Comparison of ENCODE assay signal across 1 cellular context in the genomic region with DNA sequence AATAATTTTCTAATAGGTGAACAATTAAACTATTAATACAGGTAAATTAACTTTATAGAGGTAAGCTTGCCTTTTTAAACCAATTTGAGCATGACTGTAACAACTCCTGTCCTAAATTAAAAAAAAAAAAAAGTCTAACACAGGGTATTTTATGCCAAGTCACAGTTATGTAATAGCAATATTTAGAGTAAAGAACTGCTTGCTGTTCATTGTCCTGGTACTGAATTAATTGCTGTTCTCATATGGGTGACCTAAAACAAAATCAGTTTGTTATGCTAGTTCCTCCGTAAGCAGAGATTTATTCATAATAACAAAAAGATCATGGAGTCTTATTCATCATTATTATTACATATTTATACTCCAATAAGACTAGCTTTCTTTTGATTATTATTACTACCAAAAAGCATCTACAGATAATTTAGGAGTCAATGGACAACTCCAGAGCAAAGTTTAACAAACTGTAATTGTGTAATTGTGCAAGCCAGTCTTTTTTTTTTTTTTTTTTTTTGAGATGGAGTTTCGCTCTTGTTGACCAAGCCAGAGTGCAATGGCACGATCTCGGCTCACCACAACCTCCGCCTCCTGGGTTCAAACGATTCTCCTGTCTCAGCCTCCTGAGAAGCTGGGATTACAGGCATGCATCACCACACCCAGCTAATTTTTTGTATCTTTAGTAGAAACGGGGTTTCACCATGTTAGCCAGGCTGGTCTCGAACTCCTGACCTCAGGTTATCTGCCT.
TF ChIP-seq lines count a peak whose summit lies in the region.

No MANE protein-coding gene starts in this region.

TF ChIP-seq in HepG2, 621 proteins besides CTCF, POLR2A, EP300 and RAD21 (continued from another document and continues in another):
- TF ChIP-seq GRHL1 (CRISPR knock-in tag; conservative IDR thresholded peaks at IDR 0.05): no peak
- no peak for TF ChIP-seq ATRX (CRISPR knock-in tag; IDR thresholded peaks at IDR 0.05; ENCODE audit: borderline replicate concordance)
- no peak for TF ChIP-seq ARHGAP35 (CRISPR knock-in tag; IDR thresholded peaks at IDR 0.05; ENCODE audit: borderline replicate concordance)
- TF ChIP-seq IKZF4 (CRISPR knock-in tag; IDR thresholded peaks at IDR 0.05; ENCODE audit: borderline replicate concordance, low read depth, not compliant biosample characterization): no peak
- TF ChIP-seq, protein P1, sequence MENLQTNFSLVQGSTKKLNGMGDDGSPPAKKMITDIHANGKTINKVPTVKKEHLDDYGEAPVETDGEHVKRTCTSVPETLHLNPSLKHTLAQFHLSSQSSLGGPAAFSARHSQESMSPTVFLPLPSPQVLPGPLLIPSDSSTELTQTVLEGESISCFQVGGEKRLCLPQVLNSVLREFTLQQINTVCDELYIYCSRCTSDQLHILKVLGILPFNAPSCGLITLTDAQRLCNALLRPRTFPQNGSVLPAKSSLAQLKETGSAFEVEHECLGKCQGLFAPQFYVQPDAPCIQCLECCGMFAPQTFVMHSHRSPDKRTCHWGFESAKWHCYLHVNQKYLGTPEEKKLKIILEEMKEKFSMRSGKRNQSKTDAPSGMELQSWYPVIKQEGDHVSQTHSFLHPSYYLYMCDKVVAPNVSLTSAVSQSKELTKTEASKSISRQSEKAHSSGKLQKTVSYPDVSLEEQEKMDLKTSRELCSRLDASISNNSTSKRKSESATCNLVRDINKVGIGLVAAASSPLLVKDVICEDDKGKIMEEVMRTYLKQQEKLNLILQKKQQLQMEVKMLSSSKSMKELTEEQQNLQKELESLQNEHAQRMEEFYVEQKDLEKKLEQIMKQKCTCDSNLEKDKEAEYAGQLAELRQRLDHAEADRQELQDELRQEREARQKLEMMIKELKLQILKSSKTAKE (CRISPR knock-in tag; IDR thresholded peaks at IDR 0.05; ENCODE audit: borderline replicate concordance): no peak
- TF ChIP-seq JUNB (CRISPR knock-in tag; IDR thresholded peaks at IDR 0.05; ENCODE audit: borderline replicate concordance): no peak
- no peak for TF ChIP-seq SIN3A (IDR thresholded peaks at IDR 0.05; ENCODE audit: borderline replicate concordance, low read depth, low read length)
- no peak for TF ChIP-seq JARID2 (CRISPR knock-in tag; IDR thresholded peaks at IDR 0.05; ENCODE audit: insufficient replicate concordance)
- TF ChIP-seq ZBTB38 (CRISPR knock-in tag; IDR thresholded peaks at IDR 0.05): peak; percentile 66; the same call in 1 of the 2 replicates
- no peak for TF ChIP-seq PHF21A (CRISPR knock-in tag; IDR thresholded peaks at IDR 0.05)
- TF ChIP-seq HNF1B (CRISPR knock-in tag; IDR thresholded peaks at IDR 0.05): no peak
- TF ChIP-seq, protein P2, sequence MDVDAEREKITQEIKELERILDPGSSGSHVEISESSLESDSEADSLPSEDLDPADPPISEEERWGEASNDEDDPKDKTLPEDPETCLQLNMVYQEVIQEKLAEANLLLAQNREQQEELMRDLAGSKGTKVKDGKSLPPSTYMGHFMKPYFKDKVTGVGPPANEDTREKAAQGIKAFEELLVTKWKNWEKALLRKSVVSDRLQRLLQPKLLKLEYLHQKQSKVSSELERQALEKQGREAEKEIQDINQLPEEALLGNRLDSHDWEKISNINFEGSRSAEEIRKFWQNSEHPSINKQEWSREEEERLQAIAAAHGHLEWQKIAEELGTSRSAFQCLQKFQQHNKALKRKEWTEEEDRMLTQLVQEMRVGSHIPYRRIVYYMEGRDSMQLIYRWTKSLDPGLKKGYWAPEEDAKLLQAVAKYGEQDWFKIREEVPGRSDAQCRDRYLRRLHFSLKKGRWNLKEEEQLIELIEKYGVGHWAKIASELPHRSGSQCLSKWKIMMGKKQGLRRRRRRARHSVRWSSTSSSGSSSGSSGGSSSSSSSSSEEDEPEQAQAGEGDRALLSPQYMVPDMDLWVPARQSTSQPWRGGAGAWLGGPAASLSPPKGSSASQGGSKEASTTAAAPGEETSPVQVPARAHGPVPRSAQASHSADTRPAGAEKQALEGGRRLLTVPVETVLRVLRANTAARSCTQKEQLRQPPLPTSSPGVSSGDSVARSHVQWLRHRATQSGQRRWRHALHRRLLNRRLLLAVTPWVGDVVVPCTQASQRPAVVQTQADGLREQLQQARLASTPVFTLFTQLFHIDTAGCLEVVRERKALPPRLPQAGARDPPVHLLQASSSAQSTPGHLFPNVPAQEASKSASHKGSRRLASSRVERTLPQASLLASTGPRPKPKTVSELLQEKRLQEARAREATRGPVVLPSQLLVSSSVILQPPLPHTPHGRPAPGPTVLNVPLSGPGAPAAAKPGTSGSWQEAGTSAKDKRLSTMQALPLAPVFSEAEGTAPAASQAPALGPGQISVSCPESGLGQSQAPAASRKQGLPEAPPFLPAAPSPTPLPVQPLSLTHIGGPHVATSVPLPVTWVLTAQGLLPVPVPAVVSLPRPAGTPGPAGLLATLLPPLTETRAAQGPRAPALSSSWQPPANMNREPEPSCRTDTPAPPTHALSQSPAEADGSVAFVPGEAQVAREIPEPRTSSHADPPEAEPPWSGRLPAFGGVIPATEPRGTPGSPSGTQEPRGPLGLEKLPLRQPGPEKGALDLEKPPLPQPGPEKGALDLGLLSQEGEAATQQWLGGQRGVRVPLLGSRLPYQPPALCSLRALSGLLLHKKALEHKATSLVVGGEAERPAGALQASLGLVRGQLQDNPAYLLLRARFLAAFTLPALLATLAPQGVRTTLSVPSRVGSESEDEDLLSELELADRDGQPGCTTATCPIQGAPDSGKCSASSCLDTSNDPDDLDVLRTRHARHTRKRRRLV (CRISPR knock-in tag; IDR thresholded peaks at IDR 0.05): no peak
- TF ChIP-seq ZBTB8A (CRISPR knock-in tag; IDR thresholded peaks at IDR 0.05; ENCODE audit: borderline replicate concordance, low read depth): no peak
- no peak for TF ChIP-seq DMAP1 (CRISPR knock-in tag; IDR thresholded peaks at IDR 0.05)
- TF ChIP-seq ZMYM2 (CRISPR knock-in tag; IDR thresholded peaks at IDR 0.05): peak; percentile 81
- TF ChIP-seq ZMYM3 (CRISPR knock-in tag; IDR thresholded peaks at IDR 0.05): peak; percentile 92
- TF ChIP-seq, protein P3, sequence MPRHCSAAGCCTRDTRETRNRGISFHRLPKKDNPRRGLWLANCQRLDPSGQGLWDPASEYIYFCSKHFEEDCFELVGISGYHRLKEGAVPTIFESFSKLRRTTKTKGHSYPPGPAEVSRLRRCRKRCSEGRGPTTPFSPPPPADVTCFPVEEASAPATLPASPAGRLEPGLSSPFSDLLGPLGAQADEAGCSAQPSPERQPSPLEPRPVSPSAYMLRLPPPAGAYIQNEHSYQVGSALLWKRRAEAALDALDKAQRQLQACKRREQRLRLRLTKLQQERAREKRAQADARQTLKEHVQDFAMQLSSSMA (CRISPR knock-in tag; IDR thresholded peaks at IDR 0.05): no peak
- TF ChIP-seq ZNF260 (CRISPR knock-in tag; IDR thresholded peaks at IDR 0.05; ENCODE audit: borderline replicate concordance, low read depth): no peak
- TF ChIP-seq ZNF607 (CRISPR knock-in tag; IDR thresholded peaks at IDR 0.05; ENCODE audit: borderline replicate concordance): no peak
- TF ChIP-seq CCAR2 (optimal IDR thresholded peaks at IDR 0.05; ENCODE audit: low read depth, low read length): no peak
- TF ChIP-seq ZBTB21 (CRISPR knock-in tag; IDR thresholded peaks at IDR 0.05): no peak
- TF ChIP-seq ZFP37 (CRISPR knock-in tag; IDR thresholded peaks at IDR 0.05; ENCODE audit: borderline replicate concordance): no peak
- no peak for TF ChIP-seq ZSCAN9 (CRISPR knock-in tag; IDR thresholded peaks at IDR 0.05; ENCODE audit: borderline replicate concordance)
- TF ChIP-seq MED8 (CRISPR knock-in tag; IDR thresholded peaks at IDR 0.05; ENCODE audit: insufficient replicate concordance): no peak
- TF ChIP-seq ESRRA (CRISPR knock-in tag; IDR thresholded peaks at IDR 0.05; ENCODE audit: low read depth): no peak
- TF ChIP-seq RARG (CRISPR knock-in tag; IDR thresholded peaks at IDR 0.05; ENCODE audit: low read depth): no peak
- TF ChIP-seq, protein P4, sequence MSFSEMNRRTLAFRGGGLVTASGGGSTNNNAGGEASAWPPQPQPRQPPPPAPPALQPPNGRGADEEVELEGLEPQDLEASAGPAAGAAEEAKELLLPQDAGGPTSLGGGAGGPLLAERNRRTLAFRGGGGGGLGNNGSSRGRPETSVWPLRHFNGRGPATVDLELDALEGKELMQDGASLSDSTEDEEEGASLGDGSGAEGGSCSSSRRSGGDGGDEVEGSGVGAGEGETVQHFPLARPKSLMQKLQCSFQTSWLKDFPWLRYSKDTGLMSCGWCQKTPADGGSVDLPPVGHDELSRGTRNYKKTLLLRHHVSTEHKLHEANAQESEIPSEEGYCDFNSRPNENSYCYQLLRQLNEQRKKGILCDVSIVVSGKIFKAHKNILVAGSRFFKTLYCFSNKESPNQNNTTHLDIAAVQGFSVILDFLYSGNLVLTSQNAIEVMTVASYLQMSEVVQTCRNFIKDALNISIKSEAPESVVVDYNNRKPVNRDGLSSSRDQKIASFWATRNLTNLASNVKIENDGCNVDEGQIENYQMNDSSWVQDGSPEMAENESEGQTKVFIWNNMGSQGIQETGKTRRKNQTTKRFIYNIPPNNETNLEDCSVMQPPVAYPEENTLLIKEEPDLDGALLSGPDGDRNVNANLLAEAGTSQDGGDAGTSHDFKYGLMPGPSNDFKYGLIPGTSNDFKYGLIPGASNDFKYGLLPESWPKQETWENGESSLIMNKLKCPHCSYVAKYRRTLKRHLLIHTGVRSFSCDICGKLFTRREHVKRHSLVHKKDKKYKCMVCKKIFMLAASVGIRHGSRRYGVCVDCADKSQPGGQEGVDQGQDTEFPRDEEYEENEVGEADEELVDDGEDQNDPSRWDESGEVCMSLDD (CRISPR knock-in tag; IDR thresholded peaks at IDR 0.05; ENCODE audit: borderline replicate concordance): no peak
- peak; percentile 35; the same call in 1 of the 2 replicates for TF ChIP-seq HNF4A (CRISPR knock-in tag; IDR thresholded peaks at IDR 0.05)
- TF ChIP-seq ZNF782 (CRISPR knock-in tag; IDR thresholded peaks at IDR 0.05; ENCODE audit: borderline replicate concordance): no peak
- TF ChIP-seq EHMT2 (IDR thresholded peaks at IDR 0.05; ENCODE audit: borderline replicate concordance, low read depth, low read length): peak; percentile 52
- no peak for TF ChIP-seq SP1 (IDR thresholded peaks at IDR 0.05)
- TF ChIP-seq SP1 (CRISPR knock-in tag; IDR thresholded peaks at IDR 0.05): no peak
- TF ChIP-seq CAMTA2 (CRISPR knock-in tag; IDR thresholded peaks at IDR 0.05; ENCODE audit: borderline replicate concordance): no peak
- TF ChIP-seq MEF2D (CRISPR knock-in tag; IDR thresholded peaks at IDR 0.05): no peak
- no peak for TF ChIP-seq TP53 (CRISPR knock-in tag; conservative IDR thresholded peaks at IDR 0.05)
- no peak for TF ChIP-seq SP5 (CRISPR knock-in tag; IDR thresholded peaks at IDR 0.05; ENCODE audit: borderline replicate concordance, low read depth)
- TF ChIP-seq REST (IDR thresholded peaks at IDR 0.05; ENCODE audit: borderline replicate concordance in 1 of 2, low read depth in 1 of 2, low read length in 2 of 2): no peak
- TF ChIP-seq CREB1 (IDR thresholded peaks at IDR 0.05): no peak
- TF ChIP-seq CREB1 (CRISPR knock-in tag; IDR thresholded peaks at IDR 0.05): peak; percentile 5; the same call in 1 of the 2 replicates
- 0 out of 2 replicates have a peak, but pooled peaks have one; percentile 47 for TF ChIP-seq PITX1 (CRISPR knock-in tag; IDR thresholded peaks at IDR 0.05)
